In the genomic region with DNA sequence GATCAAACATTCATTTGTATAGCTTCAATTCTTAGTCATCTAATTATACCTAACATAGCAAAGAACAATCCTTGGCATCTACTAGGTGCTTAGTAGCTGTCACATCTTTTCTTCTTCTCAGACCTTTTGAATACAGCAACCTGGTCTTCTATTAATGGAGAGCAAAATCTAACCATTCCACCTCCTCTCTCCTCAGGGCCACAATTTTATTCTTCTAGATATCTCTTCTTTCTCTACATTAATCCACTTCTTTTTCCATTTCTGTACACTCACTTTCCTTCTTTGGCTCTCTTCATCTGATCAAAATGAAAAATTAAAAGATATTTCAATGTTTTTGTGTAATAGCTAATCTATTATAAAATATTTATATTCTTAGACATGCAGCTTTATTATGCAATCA, we compare ENCODE assay signal across 12 cellular contexts. TPM values are rescaled to one million over a fixed set of nuclear protein-coding genes. Genes with fewer than 3 reads are reported as not detected.
DNase-seq lines count a peak whose midpoint lies in the region; ATAC-seq, FAIRE-seq and TF ChIP-seq lines count a peak whose summit lies in the region.
"Had no signal": no experiment of that assay in that cellular context is flagged by ENCODE, and none has a peak within 500 bp of the region (broad histone marks: within the 10 kb centered on the region; RNA-seq: fewer than 3 reads in every experiment).

No MANE protein-coding gene starts in this region.

- H3K36me3 Mint-ChIP-seq in natural killer cell treated with Interleukin-12 subunit alpha and Interleukin-12 subunit beta and Interleukin-15 and Interleukin-18, amount 100 ng/mL, for 72 hours = no peaks in the 10 kb centered on the region
- H3K36me3 Mint-ChIP-seq in natural killer cell = no peaks in the 10 kb centered on the region
- H3K36me3 Mint-ChIP-seq in naive B cell = no peaks in the 10 kb centered on the region
- H3K36me3 Mint-ChIP-seq in activated T-helper 2 cell treated with anti-CD3 and anti-CD28 coated beads, Interferon-gamma antibody, Interleukin-2, Interleukin-4, amounts not matched to agents 10 μg/mL and 5 μg/mL and 100 μg/mL, durations not matched to agents 14 hours and 24 hours and 36 hours (ENCODE audit: low read depth) = no peaks in the 10 kb centered on the region

- FAIRE-seq in HTR-8/SVneo (lab: Jason Lieb, UNC) = no peak

- DNase-seq in natural killer cell treated with Interleukin-12 subunit alpha and Interleukin-12 subunit beta and Interleukin-15 and Interleukin-18, amount 100 ng/mL, for 72 hours (ENCODE audit: low spot score) = no peak
- DNase-seq in natural killer cell = no peak
- no peak for DNase-seq in caudate nucleus (lab: John Stamatoyannopoulos, UW)
- no peak for DNase-seq in naive B cell
- DNase-seq in uterus = no peak
- DNase-seq in HTR-8/SVneo (ENCODE audit: insufficient read length, low spot score) = no peak
- no peak for DNase-seq in activated T-helper 2 cell treated with anti-CD3 and anti-CD28 coated beads, Interferon-gamma antibody, Interleukin-2, Interleukin-4, amounts not matched to agents 10 μg/mL and 5 μg/mL and 100 μg/mL, durations not matched to agents 14 hours and 24 hours and 36 hours (ENCODE audit: low spot score)
- DNase-seq: activated CD8-positive, alpha-beta memory T cell treated with anti-CD3 and anti-CD28 coated beads, Interleukin-2, amount 50 U/mL, for 4 hours; islet precursor cell; NCI-H1694 had no signal

- H3K4me3 Mint-ChIP-seq in natural killer cell treated with Interleukin-12 subunit alpha and Interleukin-12 subunit beta and Interleukin-15 and Interleukin-18, amount 100 ng/mL, for 72 hours = peak overlapping the region; percentile 87
- no peak overlapping the region for H3K4me3 Mint-ChIP-seq in natural killer cell
- peak overlapping the region; percentile 36 to 78 (median 61) for H3K4me3 Mint-ChIP-seq in naive B cell
- H3K4me3 Mint-ChIP-seq in activated T-helper 2 cell treated with anti-CD3 and anti-CD28 coated beads, Interferon-gamma antibody, Interleukin-2, Interleukin-4, amounts not matched to agents 10 μg/mL and 5 μg/mL and 100 μg/mL, durations not matched to agents 14 hours and 24 hours and 36 hours (ENCODE audit: low read depth) = no peak overlapping the region

- H3K4me1 Mint-ChIP-seq in natural killer cell treated with Interleukin-12 subunit alpha and Interleukin-12 subunit beta and Interleukin-15 and Interleukin-18, amount 100 ng/mL, for 72 hours (ENCODE audit: low read depth in 2 of 2) = peaks cover 25 to 32% of the 10 kb centered on the region in 2 donors
- H3K4me1 Mint-ChIP-seq in natural killer cell (peaks cover 5 to 28% of the 10 kb centered on the region in 2 donors), naive B cell (peaks cover 65 to 84% (median 78%) of the 10 kb centered on the region in 3 donors)
- peaks cover 28% of the 10 kb centered on the region for H3K4me1 Mint-ChIP-seq in activated T-helper 2 cell treated with anti-CD3 and anti-CD28 coated beads, Interferon-gamma antibody, Interleukin-2, Interleukin-4, amounts not matched to agents 10 μg/mL and 5 μg/mL and 100 μg/mL, durations not matched to agents 14 hours and 24 hours and 36 hours (ENCODE audit: low read depth)

- no peak for TF ChIP-seq POLR2A in uterus (IDR thresholded peaks at IDR 0.05)

- peak overlapping the region; percentile 62 to 83 for H3K27ac Mint-ChIP-seq in natural killer cell treated with Interleukin-12 subunit alpha and Interleukin-12 subunit beta and Interleukin-15 and Interleukin-18, amount 100 ng/mL, for 72 hours
- H3K27ac Mint-ChIP-seq in natural killer cell (no peak overlapping the region), naive B cell (peak overlapping the region; percentile 97 to 100 (median 100))
- H3K27ac Mint-ChIP-seq in activated T-helper 2 cell treated with anti-CD3 and anti-CD28 coated beads, Interferon-gamma antibody, Interleukin-2, Interleukin-4, amounts not matched to agents 10 μg/mL and 5 μg/mL and 100 μg/mL, durations not matched to agents 14 hours and 24 hours and 36 hours = no peak overlapping the region

- intact Hi-C loops in natural killer cell (cut with micrococcal nuclease) (loop anchor here (5.0 kb wide), 1 partner anchor 129 kb away; no protein-coding TSS in a partner anchor), uterus (cut with DNase I; ENCODE audit: low total_unique reads) (no loop called here)
- intact Hi-C loops in activated T-helper 2 cell treated with anti-CD3 and anti-CD28 coated beads, Interferon-gamma antibody, Interleukin-2, Interleukin-4, amounts not matched to agents 10 μg/mL and 5 μg/mL and 100 μg/mL, durations not matched to agents 14 hours and 24 hours and 36 hours (cut with micrococcal nuclease) = no loop called here

- H3K9me3 Mint-ChIP-seq in natural killer cell treated with Interleukin-12 subunit alpha and Interleukin-12 subunit beta and Interleukin-15 and Interleukin-18, amount 100 ng/mL, for 72 hours = no peaks in the 10 kb centered on the region
- H3K9me3 Mint-ChIP-seq in natural killer cell (no peaks in the 10 kb centered on the region), naive B cell (no peaks in the 10 kb centered on the region)
- no peaks in the 10 kb centered on the region for H3K9me3 Mint-ChIP-seq in activated T-helper 2 cell treated with anti-CD3 and anti-CD28 coated beads, Interferon-gamma antibody, Interleukin-2, Interleukin-4, amounts not matched to agents 10 μg/mL and 5 μg/mL and 100 μg/mL, durations not matched to agents 14 hours and 24 hours and 36 hours

- peak overlapping the region; percentile 47 for H3K27ac ChIP-seq in caudate nucleus (ENCODE audit: low read depth, low read length)
- peak overlapping the region; percentile 65 to 90 for H3K27ac ChIP-seq in uterus

- H3K27me3 Mint-ChIP-seq in natural killer cell treated with Interleukin-12 subunit alpha and Interleukin-12 subunit beta and Interleukin-15 and Interleukin-18, amount 100 ng/mL, for 72 hours = peaks cover 0 to 4% of the 10 kb centered on the region in 2 donors
- peaks cover 3 to 18% of the 10 kb centered on the region in 2 donors for H3K27me3 Mint-ChIP-seq in natural killer cell (ENCODE audit: low read depth in 2 of 2)
- no peaks in the 10 kb centered on the region for H3K27me3 Mint-ChIP-seq in naive B cell
- H3K27me3 Mint-ChIP-seq in activated T-helper 2 cell treated with anti-CD3 and anti-CD28 coated beads, Interferon-gamma antibody, Interleukin-2, Interleukin-4, amounts not matched to agents 10 μg/mL and 5 μg/mL and 100 μg/mL, durations not matched to agents 14 hours and 24 hours and 36 hours (ENCODE audit: low read depth) = peaks cover 5% of the 10 kb centered on the region

- H3K27me3 ChIP-seq in uterus = no peaks in the 10 kb centered on the region

- no peak overlapping the region for H3K4me3 ChIP-seq in uterus

- H3K4me1 ChIP-seq in uterus = no peaks in the 10 kb centered on the region

- no peak for ATAC-seq in natural killer cell treated with Interleukin-12 subunit alpha and Interleukin-12 subunit beta and Interleukin-15 and Interleukin-18, amount 100 ng/mL, for 72 hours
- ATAC-seq in natural killer cell = no peak
- no peak for ATAC-seq in naive B cell (ENCODE audit: low read depth in 2 of 2)
- ATAC-seq in HG03025 (IDR thresholded peaks at IDR 0.05; ENCODE audit: low FRiP score, unreplicated experiment) = no peak

- TF ChIP-seq CTCF in natural killer cell (IDR thresholded peaks at IDR 0.05) = no peak
- no peak for TF ChIP-seq CTCF in uterus (IDR thresholded peaks at IDR 0.05)

- H3K36me3 ChIP-seq in uterus = no peaks in the 10 kb centered on the region

- H3K9me3 ChIP-seq in uterus = no peaks in the 10 kb centered on the region

RNA-seq across cellular contexts. Expression of gene HLA-DOA, which starts 9.0 kb away (rescaled TPM):
- 10 to 100 TPM in 1 of 2 donors, under 1 TPM in 1; 0.86 to 22.1 TPM for total RNA-seq in natural killer cell treated with Interleukin-12 subunit alpha and Interleukin-12 subunit beta and Interleukin-15 and Interleukin-18, amount 100 ng/mL, for 72 hours
- total RNA-seq in natural killer cell = 1 to 10 TPM; 1.2 to 4.3 (median 3.6) TPM
- 100 to 1,000 TPM; 219 to 598 (median 388) TPM for polyA plus RNA-seq in naive B cell (ENCODE audit: low read depth in 6 of 6)
- total RNA-seq in uterus = 10 to 100 TPM in 3 of 4 donors, 1 to 10 TPM in 1; 8.2 to 34.1 (median 18.4) TPM
- 0.28 and 0.37 TPM in 2 replicates for total RNA-seq in activated T-helper 2 cell treated with anti-CD3 and anti-CD28 coated beads, Interferon-gamma antibody, Interleukin-2, Interleukin-4, amounts not matched to agents 10 μg/mL and 5 μg/mL and 100 μg/mL, durations not matched to agents 14 hours and 24 hours and 36 hours
- polyA plus RNA-seq: BJ had no signal

RNA-seq across cellular contexts. Expression of gene BRD2, which starts 50.0 kb away (rescaled TPM):
- total RNA-seq in natural killer cell treated with Interleukin-12 subunit alpha and Interleukin-12 subunit beta and Interleukin-15 and Interleukin-18, amount 100 ng/mL, for 72 hours = 100 to 1,000 TPM; 347 to 352 TPM
- total RNA-seq in natural killer cell (100 to 1,000 TPM; 653 to 886 (median 714) TPM), uterus (100 to 1,000 TPM in 2 of 4 donors, 10 to 100 TPM in 2; 42.5 to 202 (median 120) TPM)
- 100 to 1,000 TPM in 1 of 6 donors, 10 to 100 TPM in 5; 26.9 to 148 (median 48.5) TPM for polyA plus RNA-seq in naive B cell (ENCODE audit: low read depth in 6 of 6)
- 295 and 306 TPM in 2 replicates for total RNA-seq in activated T-helper 2 cell treated with anti-CD3 and anti-CD28 coated beads, Interferon-gamma antibody, Interleukin-2, Interleukin-4, amounts not matched to agents 10 μg/mL and 5 μg/mL and 100 μg/mL, durations not matched to agents 14 hours and 24 hours and 36 hours

RNA-seq across cellular contexts. Expression of gene HLA-DPA1, which starts 55.0 kb away (rescaled TPM):
- 100 to 1,000 TPM in 1 of 2 donors, 10 to 100 TPM in 1; 33.8 to 145 TPM for total RNA-seq in natural killer cell treated with Interleukin-12 subunit alpha and Interleukin-12 subunit beta and Interleukin-15 and Interleukin-18, amount 100 ng/mL, for 72 hours
- total RNA-seq in natural killer cell (100 to 1,000 TPM in 1 of 3 donors, 10 to 100 TPM in 2; 43.1 to 135 (median 73.5) TPM), uterus (100 to 1,000 TPM in 2 of 4 donors, 10 to 100 TPM in 2; 48.0 to 187 (median 135) TPM)
- 1,000 to 10,000 TPM; 2,534 to 3,526 (median 2,823) TPM for polyA plus RNA-seq in naive B cell (ENCODE audit: low read depth in 6 of 6)
- total RNA-seq in activated T-helper 2 cell treated with anti-CD3 and anti-CD28 coated beads, Interferon-gamma antibody, Interleukin-2, Interleukin-4, amounts not matched to agents 10 μg/mL and 5 μg/mL and 100 μg/mL, durations not matched to agents 14 hours and 24 hours and 36 hours = 57.1 and 58.9 TPM in 2 replicates

RNA-seq across cellular contexts. Expression of gene HLA-DPB1, which starts 57.4 kb away (rescaled TPM):
- 10 to 100 TPM; 14.7 to 93.6 TPM for total RNA-seq in natural killer cell treated with Interleukin-12 subunit alpha and Interleukin-12 subunit beta and Interleukin-15 and Interleukin-18, amount 100 ng/mL, for 72 hours
- total RNA-seq in natural killer cell (100 to 1,000 TPM in 1 of 3 donors, 10 to 100 TPM in 2; 55.2 to 131 (median 77.1) TPM), uterus (100 to 1,000 TPM in 1 of 4 donors, 10 to 100 TPM in 3; 19.8 to 108 (median 43.6) TPM)
- polyA plus RNA-seq in naive B cell (ENCODE audit: low read depth in 6 of 6) = 1,000 to 10,000 TPM; 1,951 to 3,267 (median 2,600) TPM
- 11.8 and 12.6 TPM in 2 replicates for total RNA-seq in activated T-helper 2 cell treated with anti-CD3 and anti-CD28 coated beads, Interferon-gamma antibody, Interleukin-2, Interleukin-4, amounts not matched to agents 10 μg/mL and 5 μg/mL and 100 μg/mL, durations not matched to agents 14 hours and 24 hours and 36 hours

Comparison
In these comparisons a context has a peak if more than half of its experiments do, and no peak if none do; other contexts are left out.
1. H3K27ac Mint-ChIP-seq: peak in natural killer cell treated with Interleukin-12 subunit alpha and Interleukin-12 subunit beta and Interleukin-15 and Interleukin-18, amount 100 ng/mL, for 72 hours (2 of 2) and naive B cell (6 of 6); none in natural killer cell (0 of 2) and activated T-helper 2 cell treated with anti-CD3 and anti-CD28 coated beads, Interferon-gamma antibody, Interleukin-2, Interleukin-4, amounts not matched to agents 10 μg/mL and 5 μg/mL and 100 μg/mL, durations not matched to agents 14 hours and 24 hours and 36 hours (single experiment).
2. H3K4me3 Mint-ChIP-seq: peak in natural killer cell treated with Interleukin-12 subunit alpha and Interleukin-12 subunit beta and Interleukin-15 and Interleukin-18, amount 100 ng/mL, for 72 hours (single experiment) and naive B cell (8 of 8); none in natural killer cell (single experiment) and activated T-helper 2 cell treated with anti-CD3 and anti-CD28 coated beads, Interferon-gamma antibody, Interleukin-2, Interleukin-4, amounts not matched to agents 10 μg/mL and 5 μg/mL and 100 μg/mL, durations not matched to agents 14 hours and 24 hours and 36 hours (single experiment).